Comparison of ENCODE assay signal across 1 cellular context in genomic region chr1:47997289-47998200, GRCh38.
TF ChIP-seq lines count a peak whose summit lies in the region.

Gene TRABD2B (minus strand): TSS chr1:47997385.

TF ChIP-seq in GM23338, 12 proteins besides CTCF, POLR2A, EP300 and RAD21 (continued from another document):
- TF ChIP-seq, protein P1, sequence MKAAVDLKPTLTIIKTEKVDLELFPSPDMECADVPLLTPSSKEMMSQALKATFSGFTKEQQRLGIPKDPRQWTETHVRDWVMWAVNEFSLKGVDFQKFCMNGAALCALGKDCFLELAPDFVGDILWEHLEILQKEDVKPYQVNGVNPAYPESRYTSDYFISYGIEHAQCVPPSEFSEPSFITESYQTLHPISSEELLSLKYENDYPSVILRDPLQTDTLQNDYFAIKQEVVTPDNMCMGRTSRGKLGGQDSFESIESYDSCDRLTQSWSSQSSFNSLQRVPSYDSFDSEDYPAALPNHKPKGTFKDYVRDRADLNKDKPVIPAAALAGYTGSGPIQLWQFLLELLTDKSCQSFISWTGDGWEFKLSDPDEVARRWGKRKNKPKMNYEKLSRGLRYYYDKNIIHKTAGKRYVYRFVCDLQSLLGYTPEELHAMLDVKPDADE (IDR thresholded peaks at IDR 0.05): no peak
- no peak for TF ChIP-seq ZNF114 (CRISPR knock-in tag; IDR thresholded peaks at IDR 0.05)
- 0 out of 2 replicates have a peak, but pooled peaks have one; percentile 35 for TF ChIP-seq CREB1 (CRISPR knock-in tag; IDR thresholded peaks at IDR 0.05; ENCODE audit: low read depth)
